In genomic region chr2:72887836-72888437, GRCh38 we compare ENCODE assay signal across 8 cellular contexts. TPM values are rescaled to one million over a fixed set of nuclear protein-coding genes. Genes with fewer than 3 reads are reported as not detected.
DNase-seq lines count a peak whose midpoint lies in the region; ATAC-seq and TF ChIP-seq lines count a peak whose summit lies in the region.

No MANE protein-coding gene starts in this region.

- H3K79me2 ChIP-seq in H9 (ENCODE audit: insufficient read depth, low read length) (no peaks in the 10 kb centered on the region), Loucy (ENCODE audit: insufficient read depth, low read length) (no peaks in the 10 kb centered on the region)

- no peak overlapping the region for H3K27ac ChIP-seq in H9 (ENCODE audit: insufficient read length, low read depth, low read length)
- peak overlapping the region; percentile 48 for H3K27ac ChIP-seq in RWPE2 (ENCODE audit: poor library complexity, severe bottlenecking)
- peak overlapping the region; percentile 91 to 95 (median 92) for H3K27ac ChIP-seq in transverse colon

- H3K36me3 Mint-ChIP-seq in H9 (ENCODE audit: insufficient read depth in 1 of 3, low read depth in 3 of 3), result no peaks in the 10 kb centered on the region; a peak in 3 of 7 replicates
- H3K36me3 Mint-ChIP-seq in activated naive CD8-positive, alpha-beta T cell treated with anti-CD3 and anti-CD28 coated beads, Interleukin-2, amount 10 ng/mL, durations not matched to agents 7 days and 5 days, result no peaks in the 10 kb centered on the region

- no peak overlapping the region for H2BK120ac ChIP-seq in H9 (ENCODE audit: low read depth, low read length, poor library complexity, severe bottlenecking)

- H3K4me1 ChIP-seq in H9 (ENCODE audit: insufficient read depth, low read length) (peaks cover 7% of the 10 kb centered on the region; the same call in 1 of the 2 replicates), Loucy (ENCODE audit: insufficient read depth, low read length, poor library complexity, severe bottlenecking) (no peaks in the 10 kb centered on the region), RWPE2 (ENCODE audit: insufficient read depth, poor library complexity, severe bottlenecking) (no peaks in the 10 kb centered on the region), transverse colon (peaks cover 5 to 43% (median 27%) of the 10 kb centered on the region in 4 donors)

- no peak for TF ChIP-seq EP300 in transverse colon (IDR thresholded peaks at IDR 0.05; ENCODE audit: low read depth)

- H3K4me2 ChIP-seq in H9 (ENCODE audit: insufficient read depth, insufficient read length, low read length), result peak overlapping the region; percentile 55
- no peak overlapping the region for H3K4me2 ChIP-seq in Loucy (ENCODE audit: low read depth, low read length, poor library complexity, severe bottlenecking)

- no peak overlapping the region for H4K8ac ChIP-seq in H9 (replicated peaks; ENCODE audit: insufficient read length, low read depth, low read length)

- H4K91ac ChIP-seq in H9 (ENCODE audit: insufficient read length, low read depth, low read length), result no peak overlapping the region

- intact Hi-C loops in head of caudate nucleus (cut with DNase I) (no loop called here), transverse colon (cut with DNase I; ENCODE audit: low total_unique reads) (no loop called here)

- H2BK20ac ChIP-seq in H9 (ENCODE audit: low read depth, low read length, poor library complexity, severe bottlenecking), result no peak overlapping the region

- no CpG with 5 or more reads among the region's 16 CpGs for WGBS in H9 (ENCODE audit: extremely low coverage, insufficient read length, low lambda C conversion rate)
- WGBS in transverse colon (ENCODE audit: low coverage in 1 of 2), 2 donors, result 11% methylated on average over 16 of the region's 16 CpGs; no CpG with 5 or more reads in 1 of the 2 donors

- peaks cover 5% of the 10 kb centered on the region for H3K23me2 ChIP-seq in H9 (ENCODE audit: insufficient read length, low read depth, low read length, poor library complexity, severe bottlenecking)

- H3K9ac ChIP-seq in H9 (ENCODE audit: extremely low read depth, insufficient read length, low read length) (no peak overlapping the region), Loucy (ENCODE audit: low read depth, low read length, poor library complexity, severe bottlenecking) (no peak overlapping the region)

- peaks cover 77% of the 10 kb centered on the region for H3K27me3 Mint-ChIP-seq in H9 (ENCODE audit: low read depth)
- H3K27me3 Mint-ChIP-seq in activated naive CD8-positive, alpha-beta T cell treated with anti-CD3 and anti-CD28 coated beads, Interleukin-2, amount 10 ng/mL, durations not matched to agents 7 days and 5 days, result peaks cover 35% of the 10 kb centered on the region

- H3K4me1 Mint-ChIP-seq in H9, result peaks cover 8 to 11% of the 10 kb centered on the region in 2 experiments
- peaks cover 1% of the 10 kb centered on the region for H3K4me1 Mint-ChIP-seq in activated naive CD8-positive, alpha-beta T cell treated with anti-CD3 and anti-CD28 coated beads, Interleukin-2, amount 10 ng/mL, durations not matched to agents 7 days and 5 days

- H3K9me3 ChIP-seq in H9 (ENCODE audit: control insufficient read depth, low read depth, low read length) (no peaks in the 10 kb centered on the region), Loucy (ENCODE audit: insufficient read depth, low read depth, low read length) (no peaks in the 10 kb centered on the region), RWPE2 (ENCODE audit: severe bottlenecking) (no peaks in the 10 kb centered on the region), transverse colon (no peaks in the 10 kb centered on the region)

- H2BK5ac ChIP-seq in H9 (ENCODE audit: insufficient read length, low read length), result no peak overlapping the region

- no peak overlapping the region for H3T11ph ChIP-seq in H9 (ENCODE audit: low read length)

- no peak overlapping the region for H3K14ac ChIP-seq in H9 (ENCODE audit: insufficient read depth, low read length)

- H3K4me3 ChIP-seq in Loucy (ENCODE audit: low read length, poor library complexity, severe bottlenecking) (no peak overlapping the region), RWPE2 (ENCODE audit: severe bottlenecking) (peak overlapping the region; percentile 45), transverse colon (peak overlapping the region; percentile 68 to 95 (median 72))

- TF ChIP-seq CTCF in H9 (conservative IDR thresholded peaks at IDR 0.05) (peak; percentile 96), Loucy (conservative IDR thresholded peaks at IDR 0.05; ENCODE audit: low read length) (peak; percentile 44), RWPE2 (IDR thresholded peaks at IDR 0.05; ENCODE audit: poor library complexity, severe bottlenecking) (peak; percentile 95), transverse colon (IDR thresholded peaks at IDR 0.05) (peak; percentile 85 to 93 (median 91))

- H3K23ac ChIP-seq in H9 (ENCODE audit: insufficient read length, low read depth, low read length), result no peak overlapping the region

- no peak overlapping the region for H2BK15ac ChIP-seq in H9 (ENCODE audit: low read depth, low read length)

- H3K36me3 ChIP-seq in Loucy (ENCODE audit: insufficient read depth, low read length) (no peaks in the 10 kb centered on the region), RWPE2 (ENCODE audit: low read depth) (no peaks in the 10 kb centered on the region), transverse colon (peaks cover 0 to 9% (median 2%) of the 10 kb centered on the region in 4 donors)

- H4K20me1 ChIP-seq in H9 (ENCODE audit: control insufficient read depth, insufficient read depth, insufficient read length), result no peaks in the 10 kb centered on the region
- H4K20me1 ChIP-seq in Loucy (ENCODE audit: insufficient read depth, low read length, poor library complexity, severe bottlenecking), result no peaks in the 10 kb centered on the region

- POLR2A ChIA-PET in activated naive CD8-positive, alpha-beta T cell treated with anti-CD3 and anti-CD28 coated beads, Interleukin-2, amount 10 ng/mL, durations not matched to agents 7 days and 5 days (lab: Charles Lee), result no interaction called here

- H3K56ac ChIP-seq in H9 (ENCODE audit: insufficient read length, low read depth, low read length), result no peak overlapping the region

- no peaks in the 10 kb centered on the region for H3K9me2 ChIP-seq in Loucy (replicated peaks; ENCODE audit: low read depth, low read length)

- peak overlapping the region; percentile 62 to 78 for H3K4me3 Mint-ChIP-seq in H9
- H3K4me3 Mint-ChIP-seq in activated naive CD8-positive, alpha-beta T cell treated with anti-CD3 and anti-CD28 coated beads, Interleukin-2, amount 10 ng/mL, durations not matched to agents 7 days and 5 days, result peak overlapping the region; percentile 72

- H2AFZ ChIP-seq in H9 (ENCODE audit: low read length) (no peak overlapping the region), Loucy (ENCODE audit: low read length) (no peak overlapping the region)

- H3K9me3 Mint-ChIP-seq in H9, result no peaks in the 10 kb centered on the region; a peak in 1 of 5 replicates
- H3K9me3 Mint-ChIP-seq in activated naive CD8-positive, alpha-beta T cell treated with anti-CD3 and anti-CD28 coated beads, Interleukin-2, amount 10 ng/mL, durations not matched to agents 7 days and 5 days, result no peaks in the 10 kb centered on the region

- in situ Hi-C loops in transverse colon (cut with MboI; ENCODE audit: low pct_ligation_motif_present in 1 of 4, low pct_unique_long_range_greater_than_20kb in 1 of 4, low sequenced_read_pairs in 3 of 4), result loop anchor here in 2 of 4 donors (25.0 kb wide), 2 partner anchors 274 to 299 kb away; no protein-coding TSS in a partner anchor

- peaks cover 3% of the 10 kb centered on the region; the same call in 1 of the 2 replicates for H3K27me3 ChIP-seq in H9 (ENCODE audit: insufficient read depth, low read length)
- no peaks in the 10 kb centered on the region for H3K27me3 ChIP-seq in Loucy (ENCODE audit: insufficient read depth, low read length, poor library complexity, severe bottlenecking)
- H3K27me3 ChIP-seq in RWPE2 (ENCODE audit: insufficient read depth, poor library complexity, severe bottlenecking), result no peaks in the 10 kb centered on the region
- H3K27me3 ChIP-seq in transverse colon, result peaks cover 10% of the 10 kb centered on the region

- ATAC-seq in RWPE2 (ENCODE audit: low read depth), result peak; percentile 63
- ATAC-seq in activated naive CD8-positive, alpha-beta T cell treated with anti-CD3 and anti-CD28 coated beads, Interleukin-2, amount 10 ng/mL, durations not matched to agents 7 days and 5 days (ENCODE audit: low read depth), result peak; percentile 8

- H3K18ac ChIP-seq in H9 (ENCODE audit: insufficient read length, low read depth, low read length), result no peak overlapping the region

- H3K27ac Mint-ChIP-seq in H9, result no peak overlapping the region
- no peak overlapping the region for H3K27ac Mint-ChIP-seq in activated naive CD8-positive, alpha-beta T cell treated with anti-CD3 and anti-CD28 coated beads, Interleukin-2, amount 10 ng/mL, durations not matched to agents 7 days and 5 days

- H3K4ac ChIP-seq in H9 (ENCODE audit: low read depth, low read length), result no peak overlapping the region

- no peaks in the 10 kb centered on the region for H3K79me1 ChIP-seq in H9 (ENCODE audit: insufficient read depth, low read depth, low read length, poor library complexity, severe bottlenecking)

- H2BK12ac ChIP-seq in H9 (ENCODE audit: insufficient read length, low read depth, low read length), result no peak overlapping the region

- H3F3A ChIP-seq in Loucy (ENCODE audit: low read depth), result no peaks in the 10 kb centered on the region

- TF ChIP-seq POLR2A in transverse colon (IDR thresholded peaks at IDR 0.05), result no peak

- DNase-seq in ELF-1 (ENCODE audit: low read depth, low spot score) (peak; percentile 93), H9 (peak; percentile 93), RWPE2 (ENCODE audit: low spot score) (peak; percentile 82), head of caudate nucleus (peak; percentile 69 to 95 (median 89)), nucleus accumbens (lab: John Stamatoyannopoulos, UW) (peak in 54 of 56 donors; percentile 25 to 90 (median 70)), transverse colon (peak; percentile 93)
- DNase-seq in activated naive CD8-positive, alpha-beta T cell treated with anti-CD3 and anti-CD28 coated beads, Interleukin-2, amount 10 ng/mL, durations not matched to agents 7 days and 5 days, result peak; percentile 68

- no peak overlapping the region for H2AK5ac ChIP-seq in H9 (ENCODE audit: insufficient read length, low read length)

- no peak overlapping the region for H4K5ac ChIP-seq in H9 (ENCODE audit: insufficient read length, low read depth, low read length)

RNA-seq across cellular contexts. Expression of gene SPR, which starts 0.7 kb away (rescaled TPM):
- 7.3 and 7.6 TPM in 2 replicates for total RNA-seq in H9 (2021)
- total RNA-seq in activated naive CD8-positive, alpha-beta T cell treated with anti-CD3 and anti-CD28 coated beads, Interleukin-2, amount 10 ng/mL, durations not matched to agents 7 days and 5 days, result under 1 TPM; 0.60 to 0.80 TPM
- 100 to 1,000 TPM in 1 of 4 donors, 10 to 100 TPM in 3; 83.8 to 431 (median 98.0) TPM for total RNA-seq in transverse colon

RNA-seq across cellular contexts. Expression of gene EMX1, which starts 29.4 kb away (rescaled TPM):
- 0.64 and 0.72 TPM in 2 replicates for total RNA-seq in H9 (2021)
- not detected for total RNA-seq in activated naive CD8-positive, alpha-beta T cell treated with anti-CD3 and anti-CD28 coated beads, Interleukin-2, amount 10 ng/mL, durations not matched to agents 7 days and 5 days
- total RNA-seq in transverse colon, result 1 to 10 TPM in 3 of 4 donors, not detected in 1; 1.5 to 2.9 (median 2.7) TPM

Comparison
In these comparisons a context has a peak if more than half of its experiments do, and no peak if none do; other contexts are left out.
1. CTCF ChIP-seq: peak in every context shown above with its lines; median percentile 96 in H9; 95 in RWPE2; 91 in transverse colon; 44 in Loucy.